Comparison of ENCODE assay signal across 20 cellular contexts in the genomic region with DNA sequence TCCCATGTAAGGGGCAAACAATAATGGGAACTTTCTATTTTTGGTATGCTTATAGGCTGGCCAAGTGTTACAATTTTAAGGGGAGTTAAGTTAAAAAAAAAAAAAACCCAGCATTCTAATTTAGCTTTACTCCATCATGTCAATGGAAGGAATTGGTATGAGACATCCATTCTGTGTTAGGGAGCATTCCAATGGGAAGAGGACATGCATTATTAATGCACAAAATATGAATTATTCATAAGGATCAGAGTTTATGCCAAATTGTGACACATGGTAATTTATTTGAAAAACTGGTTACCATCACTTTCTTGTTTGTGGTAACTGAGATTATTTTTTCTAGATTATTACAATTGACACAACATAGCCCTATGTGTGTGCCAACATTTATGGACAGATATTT. TPM values are rescaled to one million over a fixed set of nuclear protein-coding genes. Genes with fewer than 3 reads are reported as not detected.
DNase-seq lines count a peak whose midpoint lies in the region; ATAC-seq and TF ChIP-seq lines count a peak whose summit lies in the region.
"Had no signal": no experiment of that assay in that cellular context is flagged by ENCODE, and none has a peak within 500 bp of the region (broad histone marks: within the 10 kb centered on the region; RNA-seq: fewer than 3 reads in every experiment).

No MANE protein-coding gene starts in this region.

- H3K4me3 ChIP-seq in left ventricle myocardium inferior: peak overlapping the region; percentile 83
- peak overlapping the region in 1 of 4 donors; percentile 70 for H3K4me3 ChIP-seq in tibial nerve
- H3K4me3 ChIP-seq: mucosa of descending colon had no signal

- no peak for TF ChIP-seq CTCF in left ventricle myocardium inferior (IDR thresholded peaks at IDR 0.05; ENCODE audit: borderline replicate concordance)
- TF ChIP-seq CTCF in chondrocyte (IDR thresholded peaks at IDR 0.05): no peak
- no peak for TF ChIP-seq CTCF in glutamatergic neuron (IDR thresholded peaks at IDR 0.05; ENCODE audit: partially characterized antibody, unreplicated experiment)
- no peak for TF ChIP-seq CTCF in tibial nerve (IDR thresholded peaks at IDR 0.05)

- H3K9me3 Mint-ChIP-seq in chondrocyte (ENCODE audit: low read depth) (no peaks in the 10 kb centered on the region), glutamatergic neuron (ENCODE audit: unreplicated experiment) (peaks cover 12% of the 10 kb centered on the region)
- H3K9me3 Mint-ChIP-seq: activated naive CD8-positive, alpha-beta T cell treated with anti-CD3 and anti-CD28 coated beads, Interleukin-2, amount 10 ng/mL, durations not matched to agents 7 days and 5 days; dendritic cell treated with granulocyte-macrophage colony-stimulating factor and Interleukin-4, amounts not matched to agents 40 ng/mL and 50 ng/mL, for 4 days; HFFc6 had no signal

- intact Hi-C loops in left ventricle myocardium inferior (cut with micrococcal nuclease): no loop called here
- intact Hi-C loops in cardiac septum (cut with DNase I): loop anchor here (5.0 kb wide), 4 partner anchors 50 to 260 kb away; no protein-coding TSS in a partner anchor

- peaks cover 29% of the 10 kb centered on the region for H3K4me1 ChIP-seq in left ventricle myocardium inferior
- H3K4me1 ChIP-seq in tibial nerve: peaks cover 0 to 30% (median 7%) of the 10 kb centered on the region in 4 donors

- no peaks in the 10 kb centered on the region for H3K36me3 Mint-ChIP-seq in chondrocyte (ENCODE audit: low read depth)
- H3K36me3 Mint-ChIP-seq in glutamatergic neuron (ENCODE audit: unreplicated experiment): no peaks in the 10 kb centered on the region
- H3K36me3 Mint-ChIP-seq: activated CD8-positive, alpha-beta memory T cell treated with anti-CD3 and anti-CD28 coated beads, Interleukin-2, amount 10 ng/mL, durations not matched to agents 7 days and 5 days; activated naive CD8-positive, alpha-beta T cell treated with anti-CD3 and anti-CD28 coated beads, Interleukin-2, amount 10 ng/mL, durations not matched to agents 7 days and 5 days had no signal

- H3K9me3 ChIP-seq in left ventricle myocardium inferior (replicated peaks): no peaks in the 10 kb centered on the region
- no peaks in the 10 kb centered on the region for H3K9me3 ChIP-seq in tibial nerve
- H3K9me3 ChIP-seq: mucosa of descending colon had no signal

- no peak overlapping the region for H3K27ac ChIP-seq in left ventricle myocardium inferior (replicated peaks)
- no peak overlapping the region for H3K27ac ChIP-seq in tibial nerve
- H3K27ac ChIP-seq: HL-60 had no signal

- H3K27me3 ChIP-seq in left ventricle myocardium inferior (ENCODE audit: low read depth) (peaks cover 42% of the 10 kb centered on the region), tibial nerve (no peaks in the 10 kb centered on the region)

- H3K27ac Mint-ChIP-seq in chondrocyte (ENCODE audit: unreplicated experiment) (no peak overlapping the region), glutamatergic neuron (ENCODE audit: unreplicated experiment) (no peak overlapping the region)
- H3K27ac Mint-ChIP-seq: activated CD8-positive, alpha-beta memory T cell treated with anti-CD3 and anti-CD28 coated beads, Interleukin-2, amount 10 ng/mL, durations not matched to agents 7 days and 5 days; activated naive CD8-positive, alpha-beta T cell treated with anti-CD3 and anti-CD28 coated beads, Interleukin-2, amount 10 ng/mL, durations not matched to agents 7 days and 5 days; activated T-helper 17 cell treated with anti-CD3 and anti-CD28 coated beads, Interleukin-2, amount 50 U/mL, for 72 hours; dendritic cell treated with granulocyte-macrophage colony-stimulating factor and Interleukin-4, amounts not matched to agents 40 ng/mL and 50 ng/mL, for 4 days; HFFc6; IgD-negative memory B cell had no signal

- no peak for TF ChIP-seq POLR2A in tibial nerve (IDR thresholded peaks at IDR 0.05)

- no peak for TF ChIP-seq EP300 in tibial nerve (IDR thresholded peaks at IDR 0.05)

- H3K4me3 Mint-ChIP-seq in chondrocyte (ENCODE audit: unreplicated experiment) (peak overlapping the region; percentile 91), glutamatergic neuron (ENCODE audit: unreplicated experiment) (peak overlapping the region; percentile 94)
- H3K4me3 Mint-ChIP-seq: activated CD8-positive, alpha-beta memory T cell treated with anti-CD3 and anti-CD28 coated beads, Interleukin-2, amount 10 ng/mL, durations not matched to agents 7 days and 5 days; activated naive CD8-positive, alpha-beta T cell treated with anti-CD3 and anti-CD28 coated beads, Interleukin-2, amount 10 ng/mL, durations not matched to agents 7 days and 5 days; activated T-helper 17 cell treated with anti-CD3 and anti-CD28 coated beads, Interleukin-2, amount 50 U/mL, for 72 hours; dendritic cell treated with granulocyte-macrophage colony-stimulating factor and Interleukin-4, amounts not matched to agents 40 ng/mL and 50 ng/mL, for 4 days; HFFc6; IgD-negative memory B cell had no signal

- no peak for ATAC-seq in HG03342 (IDR thresholded peaks at IDR 0.05; ENCODE audit: unreplicated experiment)
- ATAC-seq: activated CD8-positive, alpha-beta memory T cell treated with anti-CD3 and anti-CD28 coated beads, Interleukin-2, amount 10 ng/mL, durations not matched to agents 7 days and 5 days; activated T-helper 17 cell treated with anti-CD3 and anti-CD28 coated beads, Interleukin-2, amount 50 U/mL, for 72 hours; mucosa of descending colon had no signal

- H3K27me3 Mint-ChIP-seq in chondrocyte (ENCODE audit: low read depth) (peaks cover 6% of the 10 kb centered on the region), glutamatergic neuron (ENCODE audit: unreplicated experiment) (no peaks in the 10 kb centered on the region)

- H3K36me3 ChIP-seq in left ventricle myocardium inferior (no peaks in the 10 kb centered on the region), tibial nerve (no peaks in the 10 kb centered on the region)

- H3K4me1 Mint-ChIP-seq in chondrocyte (ENCODE audit: low read depth) (peaks cover 40% of the 10 kb centered on the region), glutamatergic neuron (ENCODE audit: low read depth, unreplicated experiment) (peaks cover 4% of the 10 kb centered on the region)
- H3K4me1 Mint-ChIP-seq: activated CD8-positive, alpha-beta memory T cell treated with anti-CD3 and anti-CD28 coated beads, Interleukin-2, amount 10 ng/mL, durations not matched to agents 7 days and 5 days; activated naive CD8-positive, alpha-beta T cell treated with anti-CD3 and anti-CD28 coated beads, Interleukin-2, amount 10 ng/mL, durations not matched to agents 7 days and 5 days; activated T-helper 17 cell treated with anti-CD3 and anti-CD28 coated beads, Interleukin-2, amount 50 U/mL, for 72 hours had no signal

- DNase-seq in left ventricle myocardium inferior (no peak), cardiac septum (ENCODE audit: low spot score) (no peak), chondrocyte (ENCODE audit: low spot score) (no peak), glutamatergic neuron (no peak), cerebellar nuclear complex (lab: John Stamatoyannopoulos, UW) (no peak), tibial nerve (ENCODE audit: low spot score in 2 of 2) (no peak), NCI-H1048 (lab: John Stamatoyannopoulos, UW) (no peak)
- DNase-seq: activated CD8-positive, alpha-beta memory T cell treated with anti-CD3 and anti-CD28 coated beads, Interleukin-2, amount 10 ng/mL, durations not matched to agents 7 days and 5 days; activated naive CD8-positive, alpha-beta T cell treated with anti-CD3 and anti-CD28 coated beads, Interleukin-2, amount 10 ng/mL, durations not matched to agents 7 days and 5 days; Calu3; HFFc6; MM.1S; mucosa of descending colon; NCI-H1436 treated with DMSO at 0.1 percent for 48 hours; NCI-H524 had no signal

RNA-seq across cellular contexts. Expression of gene DOK5, which starts 2.2 kb away (rescaled TPM):
- 14.3 TPM for total RNA-seq in left ventricle myocardium inferior
- total RNA-seq in cardiac septum: 26.3 TPM
- 8.7 to 14.3 TPM (median 9.0 TPM) in 3 replicates for total RNA-seq in chondrocyte
- 30.8 TPM for total RNA-seq in glutamatergic neuron (ENCODE audit: unreplicated experiment)
- 10 to 100 TPM in 1 of 4 donors, 1 to 10 TPM in 3; 5.3 to 11.3 (median 7.5) TPM for total RNA-seq in tibial nerve
- total RNA-seq: activated naive CD8-positive, alpha-beta T cell treated with anti-CD3 and anti-CD28 coated beads, Interleukin-2, amount 10 ng/mL, durations not matched to agents 7 days and 5 days had no signal
